20 cellular contexts compared by ENCODE assay signal in genomic region chr3:140924097-140924873, GRCh38.
"Had no signal": no experiment of that assay in that cellular context is flagged by ENCODE, and none has a peak within 500 bp of the region (broad histone marks: within the 10 kb centered on the region; RNA-seq: fewer than 3 reads in every experiment).

No MANE protein-coding gene starts in this region.

- H2AFZ ChIP-seq: neural progenitor cell had no signal

- H3K9ac ChIP-seq: neural progenitor cell had no signal

- H3K4me1 ChIP-seq: esophagus squamous epithelium, neural progenitor cell, transverse colon had no signal

- H3K27ac ChIP-seq: body of pancreas, coronary artery, esophagus squamous epithelium, neural progenitor cell, skin epidermis, transverse colon had no signal

- DNase-seq: activated CD4-positive, alpha-beta memory T cell treated with anti-CD3 and anti-CD28 coated beads, Interleukin-2, amount 10 ng/mL, durations not matched to agents 7 days and 5 days; activated CD4-positive, alpha-beta T cell treated with anti-CD3 and anti-CD28 coated beads for 4 hours; activated effector memory CD4-positive, alpha-beta T cell treated with Interleukin-2 at 50 U/mL for 16 hours; activated T-cell treated with anti-CD3 and anti-CD28 coated beads, Interleukin-2, amount 50 U/mL, for 24 hours; amniotic stem cell; body of pancreas; esophagus squamous epithelium; glutamatergic neuron; kidney glomerular epithelial cell; naive B cell; stimulated activated CD4-positive, alpha-beta T cell treated with anti-CD3 and anti-CD28 coated beads, Interleukin-4, amount 100 ng/mL, for 24 hours; stimulated activated naive CD4-positive, alpha-beta T cell; substantia nigra; T-helper 2 cell; transverse colon had no signal

- ATAC-seq: body of pancreas, WTC11 had no signal

- H3K27me3 ChIP-seq: body of pancreas, neural progenitor cell had no signal

- H3K9me3 ChIP-seq: body of pancreas, esophagus squamous epithelium, transverse colon had no signal

- H3K36me3 ChIP-seq: esophagus squamous epithelium, neural progenitor cell, transverse colon had no signal

- H3K4me3 ChIP-seq: body of pancreas, coronary artery, esophagus squamous epithelium, lung, neural progenitor cell, skin epidermis, transverse colon had no signal

- H3K4me2 ChIP-seq: neural progenitor cell had no signal
